ENCODE assay signal across 16 cellular contexts in genomic region chr18:73124165-73124564, GRCh38.
DNase-seq lines count a peak whose midpoint lies in the region; ATAC-seq, FAIRE-seq and TF ChIP-seq lines count a peak whose summit lies in the region.
"Had no signal": no experiment of that assay in that cellular context is flagged by ENCODE, and none has a peak within 500 bp of the region (broad histone marks: within the 10 kb centered on the region; RNA-seq: fewer than 3 reads in every experiment).

No MANE protein-coding gene starts in this region.

- H3K4me3 Mint-ChIP-seq in astrocyte (ENCODE audit: unreplicated experiment): no peak overlapping the region
- H3K4me3 Mint-ChIP-seq: B cell; CD4-positive, alpha-beta T cell had no signal

- DNase-seq in IMR-90 (peak; percentile 1), astrocyte (ENCODE audit: low read depth) (peak; percentile 34), foreskin fibroblast (peak; percentile 6 to 16), renal cortical epithelial cell (ENCODE audit: low read depth) (peak; percentile 63), D721Med (ENCODE audit: insufficient read length, low spot score) (no peak), NCI-H146 (lab: John Stamatoyannopoulos, UW) (no peak)
- DNase-seq: CD4-positive, alpha-beta T cell; HCEC 1CT; KBM-7; NCI-H1417 treated with DMSO at 0.1 percent for 48 hours; NCI-H2081; NCI-H524; SHP77 treated with DMSO at 0.1 percent for 48 hours had no signal

- H3K36me3 Mint-ChIP-seq in astrocyte (ENCODE audit: low read depth, unreplicated experiment): no peaks in the 10 kb centered on the region

- WGBS in IMR-90 (ENCODE audit: extremely low coverage in 2 of 2, insufficient read length in 1 of 2), 2 experiments: no CpG with 5 or more reads among the region's 2 CpGs

- H3K36me3 ChIP-seq in IMR-90 (ENCODE audit: control insufficient read depth, insufficient read depth, low read length) (no peaks in the 10 kb centered on the region), astrocyte (ENCODE audit: insufficient read depth, low read length) (no peaks in the 10 kb centered on the region)

- no peaks in the 10 kb centered on the region; the same call in 1 of the 2 replicates for H3K4me1 ChIP-seq in IMR-90 (ENCODE audit: control insufficient read depth, insufficient read depth, low read length)
- no peaks in the 10 kb centered on the region for H3K4me1 ChIP-seq in astrocyte (ENCODE audit: insufficient read depth, low read length)

- no peak overlapping the region for H3K56ac ChIP-seq in IMR-90 (ENCODE audit: extremely low read depth, insufficient read depth, low read length)

- H3K9me3 ChIP-seq in IMR-90 (ENCODE audit: control insufficient read depth, insufficient read depth, low read length) (no peaks in the 10 kb centered on the region), astrocyte (ENCODE audit: insufficient read depth, low read depth, low read length) (no peaks in the 10 kb centered on the region)

- H3K27me3 Mint-ChIP-seq in astrocyte (ENCODE audit: low read depth, unreplicated experiment): no peaks in the 10 kb centered on the region
- H3K27me3 Mint-ChIP-seq: B cell; CD4-positive, alpha-beta T cell had no signal

- H2BK5ac ChIP-seq in IMR-90 (ENCODE audit: low read depth, low read length, poor library complexity, severe bottlenecking): no peak overlapping the region

- intact Hi-C loops in IMR-90 (cut with micrococcal nuclease): no loop called here

- H3K9me3 Mint-ChIP-seq in astrocyte (ENCODE audit: unreplicated experiment): no peaks in the 10 kb centered on the region

- TF ChIP-seq CTCF in IMR-90 (conservative IDR thresholded peaks at IDR 0.05; ENCODE audit: low read depth, low read length) (no peak), astrocyte (IDR thresholded peaks at IDR 0.05; ENCODE audit: insufficient read depth, low read depth, low read length) (no peak), foreskin fibroblast (IDR thresholded peaks at IDR 0.05; ENCODE audit: low read depth, low read length) (no peak), D721Med (IDR thresholded peaks at IDR 0.05; ENCODE audit: insufficient read depth, missing control alignments) (no peak)

- H3K4me2 ChIP-seq in IMR-90 (ENCODE audit: low read depth, low read length) (0 out of 2 replicates have a peak overlapping the region, but pooled peaks have one; percentile 62), astrocyte (ENCODE audit: low read length) (no peak overlapping the region)

- no peak overlapping the region for H3K27ac ChIP-seq in IMR-90 (ENCODE audit: insufficient read depth, low read length)
- H3K27ac ChIP-seq in astrocyte (ENCODE audit: low read depth, low read length): no peak overlapping the region
- H3K27ac ChIP-seq: HL-60 had no signal

- no peaks in the 10 kb centered on the region for H3K79me1 ChIP-seq in IMR-90 (ENCODE audit: low read depth in 1 of 2, low read length in 2 of 2)

- H4K20me1 ChIP-seq in IMR-90 (ENCODE audit: insufficient read depth, low read length): no peaks in the 10 kb centered on the region
- H4K20me1 ChIP-seq in astrocyte (ENCODE audit: insufficient read depth, low read length): no peaks in the 10 kb centered on the region

- no peak overlapping the region for H2BK15ac ChIP-seq in IMR-90 (ENCODE audit: low read depth, low read length)

- no peak overlapping the region for H3K23ac ChIP-seq in IMR-90 (ENCODE audit: low read depth, low read length)

- no peak overlapping the region for H3K4ac ChIP-seq in IMR-90 (ENCODE audit: low read depth, low read length)

- H2AK5ac ChIP-seq in IMR-90 (ENCODE audit: low read depth, low read length): no peak overlapping the region

- TF ChIP-seq RAD21 in IMR-90 (IDR thresholded peaks at IDR 0.05; ENCODE audit: low read length): no peak

- no peaks in the 10 kb centered on the region for H3K79me2 ChIP-seq in astrocyte (ENCODE audit: insufficient read depth, low read length)

- H4K8ac ChIP-seq in IMR-90 (ENCODE audit: low read depth in 2 of 2, low read length in 2 of 2): no peak overlapping the region

- BruUV-seq in IMR-90 (replicated peaks; lab: Mats Ljungman, UMichigan): no TSS peak

- H3K14ac ChIP-seq in IMR-90 (replicated peaks; ENCODE audit: low read depth, low read length): no peak overlapping the region

- dilution Hi-C loops in IMR-90 (cut with HindIII; ENCODE audit: low sequenced_read_pairs, unreplicated experiment): no loop called here

- no peaks in the 10 kb centered on the region for H3K4me1 Mint-ChIP-seq in astrocyte (ENCODE audit: low read depth, unreplicated experiment)

- ATAC-seq in IMR-90 (ENCODE audit: low read depth) (peak; percentile 65), HG03025 (IDR thresholded peaks at IDR 0.05; ENCODE audit: low FRiP score, unreplicated experiment) (no peak)

- H3K27me3 ChIP-seq in IMR-90 (ENCODE audit: control insufficient read depth, insufficient read depth, low read length) (no peaks in the 10 kb centered on the region), astrocyte (ENCODE audit: insufficient read depth, low read length) (no peaks in the 10 kb centered on the region)

- H2AK9ac ChIP-seq in IMR-90 (replicated peaks; ENCODE audit: low read depth, low read length, poor library complexity): no peak overlapping the region

- H3K27ac Mint-ChIP-seq in astrocyte (ENCODE audit: unreplicated experiment): no peak overlapping the region
- H3K27ac Mint-ChIP-seq: B cell; CD4-positive, alpha-beta T cell had no signal

- CTCF ChIA-PET in IMR-90 (lab: Yijun Ruan, JAX): interaction anchor here (0.8 to 1.1 kb wide), 2 partner anchors 12 to 13 kb away, joined by 3 to 4 read pairs; no protein-coding TSS in a partner anchor

- no peak overlapping the region for H4K91ac ChIP-seq in IMR-90 (ENCODE audit: insufficient read depth, low read depth, low read length)

- POLR2A ChIA-PET in IMR-90 (lab: Charles Lee; ENCODE audit: unreplicated experiment): no interaction called here

- H3K4me3 ChIP-seq in IMR-90 (ENCODE audit: insufficient read depth, low read depth, low read length): no peak overlapping the region
- H3K4me3 ChIP-seq in astrocyte (ENCODE audit: insufficient read depth, low read depth, low read length): no peak overlapping the region
- H3K4me3 ChIP-seq in foreskin fibroblast (ENCODE audit: low read depth in 1 of 2, low read length in 2 of 2): no peak overlapping the region

- FAIRE-seq in astrocyte (lab: Jason Lieb, UNC) (no peak), D721Med (lab: Jason Lieb, UNC) (no peak)

- H2AFZ ChIP-seq in IMR-90 (replicated peaks; ENCODE audit: low read length, poor library complexity) (no peak overlapping the region), astrocyte (ENCODE audit: low read depth, low read length) (no peak overlapping the region)

- in situ Hi-C loops in IMR-90 (cut with MboI; ENCODE audit: low sequenced_read_pairs): no loop called here

- H3K18ac ChIP-seq in IMR-90 (ENCODE audit: low read depth, low read length): no peak overlapping the region

- H2BK120ac ChIP-seq in IMR-90 (ENCODE audit: low read depth, low read length): no peak overlapping the region

- H4K5ac ChIP-seq in IMR-90 (ENCODE audit: low read depth, low read length): no peak overlapping the region

- H3K9me1 ChIP-seq in IMR-90 (ENCODE audit: insufficient read depth, low read length): no peaks in the 10 kb centered on the region

- no peak overlapping the region for H3K9ac ChIP-seq in IMR-90 (ENCODE audit: low read depth, low read length)
- H3K9ac ChIP-seq in astrocyte (ENCODE audit: low read length): no peak overlapping the region

- no peak overlapping the region for H2BK20ac ChIP-seq in IMR-90 (ENCODE audit: low read depth, low read length)

- TF ChIP-seq POLR2A in IMR-90 (IDR thresholded peaks at IDR 0.05; ENCODE audit: low read depth, low read length): no peak

TF ChIP-seq in IMR-90, 13 proteins besides CTCF, POLR2A, EP300 and RAD21:
- TF ChIP-seq NFE2L2 (IDR thresholded peaks at IDR 0.05; ENCODE audit: low read depth, low read length) (no peak), SMC3 (IDR thresholded peaks at IDR 0.05; ENCODE audit: low read depth, low read length) (no peak), CEBPB (IDR thresholded peaks at IDR 0.05; ENCODE audit: low read depth, low read length) (no peak), MXI1 (IDR thresholded peaks at IDR 0.05; ENCODE audit: borderline replicate concordance, low read depth, low read length) (no peak), USF2 (IDR thresholded peaks at IDR 0.05; ENCODE audit: low read depth, low read length) (no peak), MAFK (IDR thresholded peaks at IDR 0.05; ENCODE audit: low read depth, low read length) (no peak)

Comparison
In these comparisons a context has a peak if more than half of its experiments do, and no peak if none do; other contexts are left out.
1. DNase-seq: peak in IMR-90 (single experiment), astrocyte (single experiment), foreskin fibroblast (2 of 2) and renal cortical epithelial cell (single experiment); none in D721Med (single experiment) and NCI-H146 (single experiment).